Comparison of ENCODE assay signal across 14 cellular contexts in genomic region chr6:95804847-95805541, GRCh38.
DNase-seq lines count a peak whose midpoint lies in the region; ATAC-seq and FAIRE-seq lines count a peak whose summit lies in the region.
"Had no signal": no experiment of that assay in that cellular context is flagged by ENCODE, and none has a peak within 500 bp of the region (broad histone marks: within the 10 kb centered on the region; RNA-seq: fewer than 3 reads in every experiment).

No MANE protein-coding gene starts in this region.

- peak; percentile 56 for ATAC-seq in GM18498 (IDR thresholded peaks at IDR 0.05; ENCODE audit: unreplicated experiment)
- ATAC-seq in GM21360 (IDR thresholded peaks at IDR 0.05; ENCODE audit: unreplicated experiment): peak; percentile 74
- peak; percentile 43 for ATAC-seq in HG02981 (IDR thresholded peaks at IDR 0.05; ENCODE audit: unreplicated experiment)
- ATAC-seq: HCT116 had no signal

- FAIRE-seq in GM19239 (lab: Jason Lieb, UNC): no peak

- DNase-seq in OCI-M1 (lab: John Stamatoyannopoulos, UW) (peak; percentile 45), NCI-H2227 treated with DMSO at 0.1 percent for 48 hours (lab: John Stamatoyannopoulos, UW) (no peak), GM19239 (ENCODE audit: insufficient read length, low spot score) (no peak), SIG-M5 (lab: John Stamatoyannopoulos, UW) (no peak)
- DNase-seq in stimulated activated naive CD4-positive, alpha-beta T cell (lab: John Stamatoyannopoulos, UW): no peak
- DNase-seq: activated T-cell treated with anti-CD3 and anti-CD28 coated beads, Interleukin-2, amount 50 U/mL, for 24 hours; foreskin melanocyte; Kasumi-1; NCI-H146; NCI-H524 had no signal
